In genomic region chr5:120934003-120934402, GRCh38 we compare ENCODE assay signal across 31 cellular contexts.
"Had no signal": no experiment of that assay in that cellular context is flagged by ENCODE, and none has a peak within 500 bp of the region (broad histone marks: within the 10 kb centered on the region; RNA-seq: fewer than 3 reads in every experiment).

No MANE protein-coding gene starts in this region.

- H3K36me3 Mint-ChIP-seq: naive thymus-derived CD4-positive, alpha-beta T cell; neural progenitor cell; stimulated activated memory B cell treated with anti-CD40 and anti-IgM and Interleukin-4, amounts not matched to agents 10 μg/mL and 1 μg/mL and 100 μg/mL, for 72 hours had no signal

- H3K4me1 Mint-ChIP-seq: naive thymus-derived CD4-positive, alpha-beta T cell; natural killer cell; nephron; neural progenitor cell; stimulated activated memory B cell treated with anti-CD40 and anti-IgM and Interleukin-4, amounts not matched to agents 10 μg/mL and 1 μg/mL and 100 μg/mL, for 72 hours; stimulated activated naive CD8-positive, alpha-beta T cell treated with anti-CD3 and anti-CD28 coated beads, Interleukin-15, amount 100 ng/mL, for 72 hours had no signal

- H3K27ac ChIP-seq: neural progenitor cell, ovary, parathyroid adenoma, psoas muscle, right lobe of liver, sigmoid colon, spleen, suprapubic skin, testis, tibial artery, upper lobe of left lung, vagina had no signal

- H3K4me2 ChIP-seq: neural progenitor cell, smooth muscle cell had no signal

- H3K79me2 ChIP-seq: parathyroid adenoma had no signal

- H3K27me3 ChIP-seq: neural progenitor cell, ovary, right lobe of liver, sigmoid colon, spleen, suprapubic skin, testis, tibial artery, upper lobe of left lung, vagina had no signal

- H3K36me3 ChIP-seq: neural progenitor cell, ovary, right lobe of liver, sigmoid colon, spleen, suprapubic skin, tibial artery, upper lobe of left lung, vagina had no signal

- DNase-seq: naive thymus-derived CD4-positive, alpha-beta T cell; natural killer cell; occipital lobe; ovary; posterior cingulate gyrus; psoas muscle; right cardiac atrium; right lobe of liver; sigmoid colon; spleen; stimulated activated CD4-positive, alpha-beta T cell treated with anti-CD3 and anti-CD28 coated beads, Interleukin-12 subunit alpha, Interleukin-12 subunit beta, amount 100 ng/mL, for 4 hours; stimulated activated CD4-positive, alpha-beta T cell treated with anti-CD3 and anti-CD28 coated beads, Interleukin-1b, Interleukin-23, amount 100 ng/mL, for 48 hours; stimulated activated CD4-positive, alpha-beta T cell treated with anti-CD3 and anti-CD28 coated beads, Interleukin-4, amount 100 ng/mL, for 1 hour; stimulated activated CD4-positive, alpha-beta T cell treated with anti-CD3 and anti-CD28 coated beads, Interleukin-4, amount 100 ng/mL, for 4 hours; stimulated activated CD8-positive, alpha-beta memory T cell treated with anti-CD3 and anti-CD28 coated beads, Interleukin-4, amount 100 ng/mL, for 48 hours; stimulated activated naive CD4-positive, alpha-beta T cell; stimulated activated naive CD8-positive, alpha-beta T cell treated with anti-CD3 and anti-CD28 coated beads, Interleukin-15, amount 100 ng/mL, for 72 hours; stimulated activated naive CD8-positive, alpha-beta T cell treated with anti-CD3 and anti-CD28 coated beads, Interleukin-15, Interleukin-2, amounts not matched to agents 100 U/mL and 50 U/mL, for 24 hours; substantia nigra; testis; tibial artery; trophoblast cell; upper lobe of left lung had no signal

- H3K4me3 ChIP-seq: neural progenitor cell, ovary, psoas muscle, right lobe of liver, sigmoid colon, smooth muscle cell, spleen, suprapubic skin, testis, tibial artery, upper lobe of left lung, vagina had no signal

- H3K4me1 ChIP-seq: neural progenitor cell, parathyroid adenoma, psoas muscle, sigmoid colon, spleen, suprapubic skin, testis, tibial artery, upper lobe of left lung, vagina had no signal

- H3K9me3 ChIP-seq: ovary, psoas muscle, right lobe of liver, sigmoid colon, suprapubic skin, testis, tibial artery, vagina had no signal

- H3K27ac Mint-ChIP-seq: naive thymus-derived CD4-positive, alpha-beta T cell; natural killer cell; nephron; neural progenitor cell; progenitor cell of endocrine pancreas; stimulated activated memory B cell treated with anti-CD40 and anti-IgM and Interleukin-4, amounts not matched to agents 10 μg/mL and 1 μg/mL and 100 μg/mL, for 72 hours; stimulated activated naive CD8-positive, alpha-beta T cell treated with anti-CD3 and anti-CD28 coated beads, Interleukin-15, amount 100 ng/mL, for 72 hours had no signal

- H3K4me3 Mint-ChIP-seq: naive thymus-derived CD4-positive, alpha-beta T cell; natural killer cell; nephron; neural progenitor cell; stimulated activated memory B cell treated with anti-CD40 and anti-IgM and Interleukin-4, amounts not matched to agents 10 μg/mL and 1 μg/mL and 100 μg/mL, for 72 hours; stimulated activated naive CD8-positive, alpha-beta T cell treated with anti-CD3 and anti-CD28 coated beads, Interleukin-15, amount 100 ng/mL, for 72 hours had no signal

- H3K9me3 Mint-ChIP-seq: nephron; neural progenitor cell; stimulated activated memory B cell treated with anti-CD40 and anti-IgM and Interleukin-4, amounts not matched to agents 10 μg/mL and 1 μg/mL and 100 μg/mL, for 72 hours had no signal

- H2AFZ ChIP-seq: neural progenitor cell, parathyroid adenoma had no signal

- H3K27me3 Mint-ChIP-seq: naive thymus-derived CD4-positive, alpha-beta T cell; progenitor cell of endocrine pancreas; stimulated activated memory B cell treated with anti-CD40 and anti-IgM and Interleukin-4, amounts not matched to agents 10 μg/mL and 1 μg/mL and 100 μg/mL, for 72 hours; stimulated activated naive CD8-positive, alpha-beta T cell treated with anti-CD3 and anti-CD28 coated beads, Interleukin-15, amount 100 ng/mL, for 72 hours had no signal

- ATAC-seq: naive thymus-derived CD4-positive, alpha-beta T cell; natural killer cell; psoas muscle; right cardiac atrium; right lobe of liver; stimulated activated memory B cell treated with anti-CD40 and anti-IgM and Interleukin-4, amounts not matched to agents 10 μg/mL and 1 μg/mL and 100 μg/mL, for 72 hours; stimulated activated naive CD8-positive, alpha-beta T cell treated with anti-CD3 and anti-CD28 coated beads, Interleukin-15, amount 100 ng/mL, for 72 hours; stimulated activated naive CD8-positive, alpha-beta T cell treated with anti-CD3 and anti-CD28 coated beads, Interleukin-15, Interleukin-2, amounts not matched to agents 100 U/mL and 50 U/mL, for 24 hours had no signal
